29 cellular contexts compared by ENCODE assay signal in the genomic region with DNA sequence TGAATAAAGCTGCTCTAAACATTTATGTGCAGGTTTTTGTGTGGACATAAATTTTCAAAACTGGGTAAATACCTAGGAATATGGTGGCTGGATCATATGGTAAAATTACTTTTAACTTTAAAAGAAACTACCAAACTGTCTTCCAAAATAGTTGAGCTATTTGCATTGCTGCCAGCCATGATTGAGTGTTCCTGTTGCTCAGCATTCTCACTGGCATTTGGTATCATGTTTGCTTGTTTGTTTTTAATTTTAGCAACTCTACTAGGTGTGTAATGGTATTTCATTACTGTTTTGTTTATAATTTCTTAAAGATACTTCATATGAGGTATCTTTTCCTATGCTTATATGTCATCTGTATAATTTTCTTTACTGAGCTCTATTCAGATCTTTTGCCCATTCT.
"Had no signal": no experiment of that assay in that cellular context is flagged by ENCODE, and none has a peak within 500 bp of the region (broad histone marks: within the 10 kb centered on the region; RNA-seq: fewer than 3 reads in every experiment).

No MANE protein-coding gene starts in this region.

- H3K36me3 ChIP-seq: stomach, suprapubic skin, thoracic aorta, thyroid gland, tibial artery, tibial nerve, upper lobe of left lung, upper lobe of right lung, uterus, vagina had no signal

- ATAC-seq: stimulated activated effector memory CD8-positive, alpha-beta T cell treated with anti-CD3 and anti-CD28 coated beads, Interleukin-12 subunit alpha, Interleukin-12 subunit beta, amount 100 ng/mL, for 72 hours; stimulated activated memory B cell treated with anti-CD40 and anti-IgM and Interleukin-4, amounts not matched to agents 10 μg/mL and 1 μg/mL and 100 μg/mL, for 72 hours; stimulated activated naive B cell treated with anti-CD40 and anti-IgM and Interleukin-4, amounts not matched to agents 10 μg/mL and 1 μg/mL and 100 μg/mL, for 72 hours; stimulated activated naive CD8-positive, alpha-beta T cell treated with anti-CD3 and anti-CD28 coated beads, Interleukin-15, amount 100 ng/mL, for 72 hours; stimulated activated naive CD8-positive, alpha-beta T cell treated with anti-CD3 and anti-CD28 coated beads, Interleukin-15, Interleukin-2, amounts not matched to agents 100 U/mL and 50 U/mL, for 24 hours; upper lobe of right lung had no signal

- H3K27ac Mint-ChIP-seq: stimulated activated effector memory CD8-positive, alpha-beta T cell treated with anti-CD3 and anti-CD28 coated beads, Interleukin-12 subunit alpha, Interleukin-12 subunit beta, amount 100 ng/mL, for 72 hours; stimulated activated memory B cell treated with anti-CD40 and anti-IgM and Interleukin-4, amounts not matched to agents 10 μg/mL and 1 μg/mL and 100 μg/mL, for 72 hours; stimulated activated naive B cell treated with anti-CD40 and anti-IgM and Interleukin-4, amounts not matched to agents 10 μg/mL and 1 μg/mL and 100 μg/mL, for 72 hours; stimulated activated naive CD8-positive, alpha-beta T cell treated with anti-CD3 and anti-CD28 coated beads, Interleukin-15, Interleukin-2, amounts not matched to agents 100 ng/mL and 50 ng/mL, for 24 hours; type B pancreatic cell had no signal

- H3K27me3 Mint-ChIP-seq: stimulated activated memory B cell treated with anti-CD40 and anti-IgM and Interleukin-4, amounts not matched to agents 10 μg/mL and 1 μg/mL and 100 μg/mL, for 72 hours; stimulated activated naive B cell treated with anti-CD40 and anti-IgM and Interleukin-4, amounts not matched to agents 10 μg/mL and 1 μg/mL and 100 μg/mL, for 72 hours; stimulated activated naive CD8-positive, alpha-beta T cell treated with anti-CD3 and anti-CD28 coated beads, Interleukin-15, amount 100 ng/mL, for 72 hours; stimulated activated naive CD8-positive, alpha-beta T cell treated with anti-CD3 and anti-CD28 coated beads, Interleukin-15, Interleukin-2, amounts not matched to agents 100 ng/mL and 50 ng/mL, for 24 hours; type B pancreatic cell had no signal

- H3K27me3 ChIP-seq: stomach, suprapubic skin, testis, thyroid gland, tibial artery, tibial nerve, transverse colon, upper lobe of left lung, upper lobe of right lung, uterus, vagina had no signal

- H3K9me3 ChIP-seq: stomach, suprapubic skin, testis, thoracic aorta, thyroid gland, tibial artery, tibial nerve, transverse colon, upper lobe of left lung, upper lobe of right lung, uterus, vagina had no signal

- H3K27ac ChIP-seq: stomach, suprapubic skin, testis, thoracic aorta, thyroid gland, tibial artery, tibial nerve, transverse colon, upper lobe of left lung, upper lobe of right lung, uterus, vagina had no signal

- H3K4me3 Mint-ChIP-seq: stimulated activated effector memory CD8-positive, alpha-beta T cell treated with anti-CD3 and anti-CD28 coated beads, Interleukin-12 subunit alpha, Interleukin-12 subunit beta, amount 100 ng/mL, for 72 hours; stimulated activated memory B cell treated with anti-CD40 and anti-IgM and Interleukin-4, amounts not matched to agents 10 μg/mL and 1 μg/mL and 100 μg/mL, for 72 hours; stimulated activated naive B cell treated with anti-CD40 and anti-IgM and Interleukin-4, amounts not matched to agents 10 μg/mL and 1 μg/mL and 100 μg/mL, for 72 hours; stimulated activated naive CD8-positive, alpha-beta T cell treated with anti-CD3 and anti-CD28 coated beads, Interleukin-15, amount 100 ng/mL, for 72 hours; stimulated activated naive CD8-positive, alpha-beta T cell treated with anti-CD3 and anti-CD28 coated beads, Interleukin-15, Interleukin-2, amounts not matched to agents 100 ng/mL and 50 ng/mL, for 24 hours; type B pancreatic cell had no signal

- DNase-seq: stimulated activated CD4-positive, alpha-beta T cell treated with anti-CD3 and anti-CD28 coated beads, Interleukin-2, amount 100 ng/mL, for 48 hours; stimulated activated CD4-positive, alpha-beta T cell treated with anti-CD3 and anti-CD28 coated beads, Interleukin-4, amount 100 ng/mL, for 1 hour; stimulated activated CD4-positive, alpha-beta T cell treated with anti-CD3 and anti-CD28 coated beads, Interleukin-4, amount 100 ng/mL, for 24 hours; stimulated activated CD4-positive, alpha-beta T cell treated with anti-CD3 and anti-CD28 coated beads, Interleukin-4, amount 100 ng/mL, for 4 hours; stimulated activated CD8-positive, alpha-beta memory T cell treated with anti-CD3 and anti-CD28 coated beads, Interleukin-4, amount 100 ng/mL, for 48 hours; stimulated activated naive B cell treated with anti-CD40 and anti-IgM and Interleukin-4, amounts not matched to agents 10 μg/mL and 1 μg/mL and 100 μg/mL, for 72 hours; stimulated activated naive CD4-positive, alpha-beta T cell; stimulated activated naive CD4-positive, alpha-beta T cell treated with Interleukin-2 at 50 U/mL for 16 hours; stimulated activated naive CD8-positive, alpha-beta T cell treated with anti-CD3 and anti-CD28 coated beads, Interleukin-15, amount 100 ng/mL, for 72 hours; stimulated activated naive CD8-positive, alpha-beta T cell treated with anti-CD3 and anti-CD28 coated beads, Interleukin-15, Interleukin-2, amounts not matched to agents 100 U/mL and 50 U/mL, for 24 hours; stomach; substantia nigra; testis; thyroid gland; tibial artery; transverse colon; trophoblast cell; upper lobe of left lung; upper lobe of right lung; uterus had no signal

- H3K4me3 ChIP-seq: stomach, suprapubic skin, testis, thoracic aorta, thyroid gland, tibial artery, tibial nerve, transverse colon, upper lobe of left lung, upper lobe of right lung, uterus, vagina had no signal

- H3K36me3 Mint-ChIP-seq: stimulated activated effector memory CD8-positive, alpha-beta T cell treated with anti-CD3 and anti-CD28 coated beads, Interleukin-12 subunit alpha, Interleukin-12 subunit beta, amount 100 ng/mL, for 72 hours; stimulated activated memory B cell treated with anti-CD40 and anti-IgM and Interleukin-4, amounts not matched to agents 10 μg/mL and 1 μg/mL and 100 μg/mL, for 72 hours; stimulated activated naive B cell treated with anti-CD40 and anti-IgM and Interleukin-4, amounts not matched to agents 10 μg/mL and 1 μg/mL and 100 μg/mL, for 72 hours; type B pancreatic cell had no signal

- H3K4me1 ChIP-seq: stomach, suprapubic skin, testis, thyroid gland, tibial artery, tibial nerve, transverse colon, upper lobe of left lung, upper lobe of right lung, uterus, vagina had no signal

- FAIRE-seq: urothelium cell line had no signal

- H3K4me1 Mint-ChIP-seq: stimulated activated effector memory CD8-positive, alpha-beta T cell treated with anti-CD3 and anti-CD28 coated beads, Interleukin-12 subunit alpha, Interleukin-12 subunit beta, amount 100 ng/mL, for 72 hours; stimulated activated memory B cell treated with anti-CD40 and anti-IgM and Interleukin-4, amounts not matched to agents 10 μg/mL and 1 μg/mL and 100 μg/mL, for 72 hours; stimulated activated naive B cell treated with anti-CD40 and anti-IgM and Interleukin-4, amounts not matched to agents 10 μg/mL and 1 μg/mL and 100 μg/mL, for 72 hours; stimulated activated naive CD8-positive, alpha-beta T cell treated with anti-CD3 and anti-CD28 coated beads, Interleukin-15, amount 100 ng/mL, for 72 hours had no signal
